ENCODE assay signal across 14 cellular contexts in the genomic region with DNA sequence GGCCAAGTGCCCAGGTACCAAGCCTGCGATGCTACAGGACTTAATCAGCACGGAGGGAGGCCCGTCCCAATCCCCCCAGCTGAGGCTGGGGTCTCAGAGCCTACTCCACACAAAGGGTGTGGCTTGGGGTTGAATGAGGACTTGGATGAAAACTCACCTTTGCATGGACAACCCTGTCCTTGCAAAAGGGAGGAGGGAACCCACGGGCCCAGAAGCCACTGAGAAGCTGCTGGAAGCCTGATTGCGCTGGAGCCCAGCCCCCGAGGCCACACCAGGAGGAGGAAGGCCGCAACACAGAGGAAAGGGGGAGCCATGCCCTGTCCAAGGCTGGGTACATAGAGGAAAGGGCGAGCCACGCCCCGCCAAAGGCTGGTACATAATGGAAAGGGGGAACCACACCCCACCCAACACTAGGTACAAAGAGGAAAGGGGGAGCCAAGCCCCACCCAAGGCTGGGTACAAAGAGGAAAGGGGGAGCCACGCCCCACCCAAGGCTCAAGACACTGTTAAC.
"Had no signal": no experiment of that assay in that cellular context is flagged by ENCODE, and none has a peak within 500 bp of the region (broad histone marks: within the 10 kb centered on the region; RNA-seq: fewer than 3 reads in every experiment).

No MANE protein-coding gene starts in this region.

- H3K36me3 ChIP-seq: colonic mucosa, left lung, pancreas had no signal

- H3K9me3 ChIP-seq: colonic mucosa, pancreas had no signal

- FAIRE-seq: pancreas, small intestine had no signal

- ATAC-seq: left lung; pancreas; stimulated activated naive B cell treated with anti-CD40 and anti-IgM and Interleukin-4, amounts not matched to agents 10 μg/mL and 1 μg/mL and 100 μg/mL, for 72 hours; T-helper 17 cell; WTC11 had no signal

- H3K27ac ChIP-seq: colonic mucosa, left lung, pancreas had no signal

- DNase-seq: activated CD4-positive, alpha-beta T cell treated with anti-CD3 and anti-CD28 coated beads, Interleukin-2, amount 10 ng/mL, durations not matched to agents 7 days and 5 days; activated gamma-delta T cell treated with Interleukin-2 at 50 U/mL for 16 hours; activated T-cell treated with anti-CD3 and anti-CD28 coated beads, Interleukin-2, amount 50 U/mL, for 1 hour; caudate nucleus; colonic mucosa; effector CD8-positive, alpha-beta T cell; foreskin melanocyte; small intestine; stimulated activated naive B cell treated with anti-CD40 and anti-IgM and Interleukin-4, amounts not matched to agents 10 μg/mL and 1 μg/mL and 100 μg/mL, for 72 hours; substantia nigra had no signal

- H3K27me3 ChIP-seq: colonic mucosa, pancreas had no signal

- H3K4me3 ChIP-seq: colonic mucosa, left lung, pancreas had no signal

- H3K4me1 ChIP-seq: colonic mucosa, pancreas had no signal
